8 cellular contexts compared by ENCODE assay signal in genomic region chr2:176997074-176997791, GRCh38.
A peak's percentile ranks its signal among the peaks of the same experiment; 100 is the strongest.
DNase-seq lines count a peak whose midpoint lies in the region; ATAC-seq and TF ChIP-seq lines count a peak whose summit lies in the region.

No MANE protein-coding gene starts in this region.

- H3K27ac ChIP-seq in lung (ENCODE audit: low read depth in 1 of 2, low read length in 1 of 2) = no peak overlapping the region
- H3K27ac ChIP-seq in psoas muscle = no peak overlapping the region

- H3K27me3 Mint-ChIP-seq in T-helper 2 cell treated with Interferon-gamma antibody and Interleukin-4, amounts not matched to agents 5 μg/mL and 100 μg/mL, for 36 hours (ENCODE audit: low read depth) = peaks cover 6% of the 10 kb centered on the region

- no peak for DNase-seq in activated CD4-positive, CD25-positive, alpha-beta regulatory T cell (lab: John Stamatoyannopoulos, UW)
- DNase-seq in T-helper 2 cell treated with Interferon-gamma antibody and Interleukin-4, amounts not matched to agents 5 μg/mL and 100 μg/mL, for 36 hours (ENCODE audit: low spot score) = peak; percentile 61
- no peak for DNase-seq in lung (ENCODE audit: low spot score)
- DNase-seq in OCI-M2 (lab: John Stamatoyannopoulos, UW; ENCODE audit: unreplicated experiment) = no peak
- no peak for DNase-seq in psoas muscle

- H3K4me3 ChIP-seq in lung = no peak overlapping the region
- no peak overlapping the region for H3K4me3 ChIP-seq in psoas muscle

- no peaks in the 10 kb centered on the region for H3K36me3 Mint-ChIP-seq in T-helper 2 cell treated with Interferon-gamma antibody and Interleukin-4, amounts not matched to agents 5 μg/mL and 100 μg/mL, for 36 hours (ENCODE audit: low read depth)

- ATAC-seq in activated CD4-positive, CD25-positive, alpha-beta regulatory T cell treated with anti-CD3 and anti-CD28 coated beads, Interleukin-2, amount 50 U/mL, for 24 hours = peak; percentile 67 to 79
- ATAC-seq in HG02852 (IDR thresholded peaks at IDR 0.05; ENCODE audit: unreplicated experiment) (peak; percentile 57), lung (ENCODE audit: insufficient read depth, low FRiP score) (peak; percentile 21), GM21367 (IDR thresholded peaks at IDR 0.05; ENCODE audit: unreplicated experiment) (no peak), psoas muscle (no peak)

- H3K27me3 ChIP-seq in lung (ENCODE audit: control insufficient read depth, insufficient read depth) = no peaks in the 10 kb centered on the region
- H3K27me3 ChIP-seq in psoas muscle (ENCODE audit: insufficient read depth in 3 of 3, low read length in 2 of 3) = no peaks in the 10 kb centered on the region

- no peak for TF ChIP-seq CTCF in lung (IDR thresholded peaks at IDR 0.05; ENCODE audit: control extremely low read depth, extremely low read depth)
- no peak for TF ChIP-seq CTCF in psoas muscle (IDR thresholded peaks at IDR 0.05)

- H3K27ac Mint-ChIP-seq in T-helper 2 cell treated with Interferon-gamma antibody and Interleukin-4, amounts not matched to agents 5 μg/mL and 100 μg/mL, for 36 hours = peak overlapping the region; percentile 12

- peak overlapping the region; percentile 3 for H3K4me3 Mint-ChIP-seq in T-helper 2 cell treated with Interferon-gamma antibody and Interleukin-4, amounts not matched to agents 5 μg/mL and 100 μg/mL, for 36 hours

- H3K9me3 Mint-ChIP-seq in T-helper 2 cell treated with Interferon-gamma antibody and Interleukin-4, amounts not matched to agents 5 μg/mL and 100 μg/mL, for 36 hours = no peaks in the 10 kb centered on the region

- H3K4me1 ChIP-seq in lung (ENCODE audit: control insufficient read depth in 2 of 2, insufficient read depth in 2 of 2, low read length in 2 of 2) (no peaks in the 10 kb centered on the region), psoas muscle (no peaks in the 10 kb centered on the region)

- H3K36me3 ChIP-seq in lung (ENCODE audit: control insufficient read depth in 2 of 2, insufficient read depth in 2 of 2, low read length in 2 of 2) = no peaks in the 10 kb centered on the region
- H3K36me3 ChIP-seq in psoas muscle (ENCODE audit: insufficient read depth in 1 of 2, low read depth in 1 of 2) = no peaks in the 10 kb centered on the region

- H3K9me3 ChIP-seq in lung (ENCODE audit: control insufficient read depth in 2 of 2, insufficient read depth in 1 of 2, low read length in 1 of 2) (no peaks in the 10 kb centered on the region), psoas muscle (no peaks in the 10 kb centered on the region)

- intact Hi-C loops in psoas muscle (cut with DNase I) = no loop called here

- H3K4me1 Mint-ChIP-seq in T-helper 2 cell treated with Interferon-gamma antibody and Interleukin-4, amounts not matched to agents 5 μg/mL and 100 μg/mL, for 36 hours (ENCODE audit: low read depth) = peaks cover 21% of the 10 kb centered on the region

- 56 to 57% methylated on average over 5 of the region's 5 CpGs for WGBS in lung, 2 donors
- 40 to 47% (median 46%) methylated on average over 5 of the region's 5 CpGs for WGBS in psoas muscle, 3 donors

Comparison
In these comparisons a context has a peak if more than half of its experiments do, and no peak if none do; other contexts are left out.
1. ATAC-seq: peak in activated CD4-positive, CD25-positive, alpha-beta regulatory T cell treated with anti-CD3 and anti-CD28 coated beads, Interleukin-2, amount 50 U/mL, for 24 hours (2 of 2), HG02852 (single experiment) and lung (single experiment); none in GM21367 (single experiment) and psoas muscle (0 of 4).